8 cellular contexts compared by ENCODE assay signal in the genomic region with DNA sequence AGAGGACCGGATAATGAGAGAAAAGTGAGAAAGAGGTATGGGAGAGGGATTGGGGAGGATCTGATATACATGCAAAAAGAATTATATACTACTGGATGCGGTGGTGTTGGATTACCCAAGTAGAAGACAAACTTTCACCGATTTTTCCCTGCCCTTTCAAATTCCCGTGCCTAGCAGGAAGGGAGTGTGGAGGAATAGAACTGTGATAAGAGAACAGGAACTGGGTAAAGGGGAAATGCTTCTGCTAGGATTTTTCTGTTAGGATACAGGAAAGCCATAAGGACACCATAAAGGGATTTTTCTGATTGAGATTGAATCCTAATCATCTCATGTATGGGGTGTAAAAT. TPM values are rescaled to one million over a fixed set of nuclear protein-coding genes. Genes with fewer than 3 reads are reported as not detected.
DNase-seq lines count a peak whose midpoint lies in the region; ATAC-seq and FAIRE-seq lines count a peak whose summit lies in the region.

No MANE protein-coding gene starts in this region.

- no peaks in the 10 kb centered on the region for H3K36me3 ChIP-seq in skeletal muscle tissue (ENCODE audit: control insufficient read depth in 3 of 3, insufficient read depth in 3 of 3, low read length in 3 of 3)

- ATAC-seq in HG03354 (IDR thresholded peaks at IDR 0.05; ENCODE audit: poor library complexity, severe bottlenecking, unreplicated experiment), result peak; percentile 1
- ATAC-seq in activated naive CD4-positive, alpha-beta T cell treated with anti-CD3 and anti-CD28 coated beads, Interleukin-2, amount 50 U/mL, for 72 hours, result no peak
- ATAC-seq in right cardiac atrium, result peak; percentile 53 to 58
- no peak for ATAC-seq in HG03378 (IDR thresholded peaks at IDR 0.05; ENCODE audit: unreplicated experiment)

- H3K9me3 ChIP-seq in right cardiac atrium (ENCODE audit: control insufficient read depth, low read length), result no peaks in the 10 kb centered on the region
- no peaks in the 10 kb centered on the region for H3K9me3 ChIP-seq in skeletal muscle tissue (ENCODE audit: control insufficient read depth in 3 of 3, low read length in 3 of 3)

- under 1% methylated on average over 4 of the region's 4 CpGs for WGBS in right cardiac atrium

- H3K27me3 ChIP-seq in right cardiac atrium (ENCODE audit: control insufficient read depth, insufficient read depth) (no peaks in the 10 kb centered on the region), skeletal muscle tissue (ENCODE audit: control insufficient read depth in 3 of 3, insufficient read depth in 3 of 3, low read length in 3 of 3) (no peaks in the 10 kb centered on the region)

- peak overlapping the region; percentile 87 to 98 (median 98) for H3K9ac ChIP-seq in skeletal muscle tissue (ENCODE audit: low read depth in 1 of 3, low read length in 3 of 3)

- DNase-seq in activated naive CD4-positive, alpha-beta T cell treated with anti-CD3 and anti-CD28 coated beads, Interleukin-2, amount 50 U/mL, for 72 hours (ENCODE audit: low spot score in 2 of 2), result no peak
- DNase-seq in right cardiac atrium (no peak), GM19239 (ENCODE audit: insufficient read length, low spot score) (no peak)
- DNase-seq in stimulated activated naive CD4-positive, alpha-beta T cell treated with Interleukin-2 at 50 U/mL for 16 hours (lab: John Stamatoyannopoulos, UW), result no peak

- H3K4me1 ChIP-seq in right cardiac atrium (ENCODE audit: control insufficient read depth, insufficient read depth, low read length), result no peaks in the 10 kb centered on the region
- peaks cover 7 to 24% (median 13%) of the 10 kb centered on the region in 3 donors for H3K4me1 ChIP-seq in skeletal muscle tissue (ENCODE audit: control insufficient read depth in 3 of 3, insufficient read depth in 3 of 3, low read length in 3 of 3)

- peaks cover 14 to 17% of the 10 kb centered on the region in 2 donors for H3K36me3 Mint-ChIP-seq in activated naive CD4-positive, alpha-beta T cell treated with anti-CD3 and anti-CD28 coated beads, Interleukin-2, amount 50 U/mL, for 72 hours

- H3K9me3 Mint-ChIP-seq in activated naive CD4-positive, alpha-beta T cell treated with anti-CD3 and anti-CD28 coated beads, Interleukin-2, amount 50 U/mL, for 72 hours, result peaks cover 0 to 4% of the 10 kb centered on the region in 2 donors

- peak overlapping the region; percentile 99 to 100 for H3K27ac Mint-ChIP-seq in activated naive CD4-positive, alpha-beta T cell treated with anti-CD3 and anti-CD28 coated beads, Interleukin-2, amount 50 U/mL, for 72 hours

- peak overlapping the region; percentile 95 for H3K4me3 ChIP-seq in GM08714 (ENCODE audit: low read length)
- peak overlapping the region; percentile 92 for H3K4me3 ChIP-seq in right cardiac atrium (ENCODE audit: low read length)
- H3K4me3 ChIP-seq in skeletal muscle tissue (ENCODE audit: low read length in 3 of 3), result peak overlapping the region; percentile 81 to 99 (median 97)

- peak overlapping the region; percentile 99 for H3K27ac ChIP-seq in right cardiac atrium (ENCODE audit: low read length)
- peak overlapping the region; percentile 92 for H3K27ac ChIP-seq in skeletal muscle tissue (ENCODE audit: low read depth, low read length)

- FAIRE-seq in GM19239 (lab: Jason Lieb, UNC), result no peak

- intact Hi-C loops in right cardiac atrium (cut with DNase I), result no loop called here

RNA-seq across cellular contexts. Expression of gene MTMR2, which starts 0.5 kb away (rescaled TPM):
- total RNA-seq in activated naive CD4-positive, alpha-beta T cell treated with anti-CD3 and anti-CD28 coated beads, Interleukin-2, amount 50 U/mL, for 72 hours, result 10 to 100 TPM; 20.3 to 32.1 TPM
- total RNA-seq in right cardiac atrium, result 10 to 100 TPM; 16.0 to 23.6 (median 19.7) TPM
- 7.8 TPM for polyA plus RNA-seq in right cardiac atrium
- 18.8 TPM for total RNA-seq in skeletal muscle tissue

Comparison
In these comparisons a context has a peak if more than half of its experiments do, and no peak if none do; other contexts are left out.
1. ATAC-seq: peak in HG03354 (single experiment) and right cardiac atrium (2 of 2); none in activated naive CD4-positive, alpha-beta T cell treated with anti-CD3 and anti-CD28 coated beads, Interleukin-2, amount 50 U/mL, for 72 hours (0 of 2) and HG03378 (single experiment).
2. Peak in every context shown above with its lines, with median percentiles within 50 percentile points of each other: H3K4me3 ChIP-seq.